1 cellular context compared by ENCODE assay signal in the genomic region with DNA sequence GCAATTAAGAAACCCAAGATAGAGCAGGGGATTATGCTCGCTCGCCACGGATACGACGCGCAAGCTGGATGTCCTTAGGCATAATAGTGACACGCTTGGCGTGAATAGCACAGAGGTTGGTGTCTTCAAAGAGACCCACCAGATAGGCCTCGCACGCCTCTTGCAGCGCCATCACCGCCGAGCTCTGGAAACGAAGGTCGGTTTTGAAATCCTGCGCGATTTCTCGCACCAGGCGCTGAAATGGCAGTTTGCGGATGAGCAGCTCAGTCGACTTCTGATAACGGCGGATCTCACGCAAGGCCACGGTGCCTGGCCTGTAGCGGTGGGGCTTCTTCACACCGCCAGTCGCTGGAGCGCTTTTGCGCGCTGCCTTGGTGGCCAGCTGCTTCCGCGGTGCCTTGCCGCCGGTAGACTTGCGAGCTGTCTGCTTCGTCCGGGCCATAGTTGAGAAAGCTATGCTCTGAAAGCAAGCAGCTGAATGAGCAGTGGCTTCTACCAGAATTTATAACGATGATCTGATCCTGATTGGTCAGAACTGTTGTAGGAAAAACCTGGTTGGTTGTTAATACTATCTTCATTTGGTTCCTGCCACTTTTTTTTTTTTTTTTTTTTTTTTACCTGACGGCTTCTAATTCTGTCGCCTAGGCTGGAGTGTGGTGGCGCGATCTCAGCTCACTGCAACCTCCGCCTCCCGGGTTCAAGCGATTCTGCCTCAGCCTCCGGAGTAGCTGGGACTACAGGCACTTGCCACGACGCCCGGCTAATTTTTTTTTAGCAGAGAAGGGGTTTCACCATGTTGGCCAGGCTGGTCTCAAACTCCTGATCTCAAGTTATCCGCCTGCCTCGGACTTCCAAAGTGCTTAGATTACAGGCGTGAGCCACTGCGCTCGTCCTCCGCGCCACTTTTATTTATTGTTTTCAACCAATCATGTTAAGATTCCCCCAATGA.
TF ChIP-seq lines count a peak whose summit lies in the region.

No MANE protein-coding gene starts in this region.

TF ChIP-seq in K562, 482 proteins besides CTCF, POLR2A, EP300 and RAD21 (continued from another document and continues in another):
- TF ChIP-seq, protein P1, sequence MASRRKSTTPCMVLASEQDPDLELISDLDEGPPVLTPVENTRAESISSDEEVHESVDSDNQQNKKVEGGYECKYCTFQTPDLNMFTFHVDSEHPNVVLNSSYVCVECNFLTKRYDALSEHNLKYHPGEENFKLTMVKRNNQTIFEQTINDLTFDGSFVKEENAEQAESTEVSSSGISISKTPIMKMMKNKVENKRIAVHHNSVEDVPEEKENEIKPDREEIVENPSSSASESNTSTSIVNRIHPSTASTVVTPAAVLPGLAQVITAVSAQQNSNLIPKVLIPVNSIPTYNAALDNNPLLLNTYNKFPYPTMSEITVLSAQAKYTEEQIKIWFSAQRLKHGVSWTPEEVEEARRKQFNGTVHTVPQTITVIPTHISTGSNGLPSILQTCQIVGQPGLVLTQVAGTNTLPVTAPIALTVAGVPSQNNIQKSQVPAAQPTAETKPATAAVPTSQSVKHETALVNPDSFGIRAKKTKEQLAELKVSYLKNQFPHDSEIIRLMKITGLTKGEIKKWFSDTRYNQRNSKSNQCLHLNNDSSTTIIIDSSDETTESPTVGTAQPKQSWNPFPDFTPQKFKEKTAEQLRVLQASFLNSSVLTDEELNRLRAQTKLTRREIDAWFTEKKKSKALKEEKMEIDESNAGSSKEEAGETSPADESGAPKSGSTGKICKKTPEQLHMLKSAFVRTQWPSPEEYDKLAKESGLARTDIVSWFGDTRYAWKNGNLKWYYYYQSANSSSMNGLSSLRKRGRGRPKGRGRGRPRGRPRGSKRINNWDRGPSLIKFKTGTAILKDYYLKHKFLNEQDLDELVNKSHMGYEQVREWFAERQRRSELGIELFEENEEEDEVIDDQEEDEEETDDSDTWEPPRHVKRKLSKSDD (conservative IDR thresholded peaks at IDR 0.05; ENCODE audit: low read length): no peak
- TF ChIP-seq TCF3 (CRISPR knock-in tag; IDR thresholded peaks at IDR 0.05) (no peak), HCFC1 (IDR thresholded peaks at IDR 0.05; ENCODE audit: low read depth, low read length) (no peak), BDP1 (IDR thresholded peaks at IDR 0.05; ENCODE audit: insufficient read depth, insufficient read length) (no peak), NR2C2 (CRISPR knock-in tag; IDR thresholded peaks at IDR 0.05) (0 out of 2 replicates have a peak, but pooled peaks have one; percentile 45), NR2C2 (tag; IDR thresholded peaks at IDR 0.05) (no peak), NR2F6 (CRISPR knock-in tag; IDR thresholded peaks at IDR 0.05) (no peak), BRF1 (IDR thresholded peaks at IDR 0.05; ENCODE audit: borderline replicate concordance, extremely low read depth, insufficient read length) (no peak), TAF1 (IDR thresholded peaks at IDR 0.05; ENCODE audit: control insufficient read depth, extremely low read depth, insufficient read depth, low read length, severe bottlenecking) (peak; percentile 53), SNIP1 (IDR thresholded peaks at IDR 0.05; ENCODE audit: low read depth) (no peak), ZNF431 (CRISPR knock-in tag; IDR thresholded peaks at IDR 0.05) (peak; percentile 69), RNF2 (IDR thresholded peaks at IDR 0.05) (0 out of 2 replicates have a peak, but pooled peaks have one; percentile 69), GABPB2 (CRISPR knock-in tag; conservative IDR thresholded peaks at IDR 0.05) (no peak), CBFA2T3 (IDR thresholded peaks at IDR 0.05) (no peak), MYNN (IDR thresholded peaks at IDR 0.05) (peak; percentile 12; the same call in 1 of the 2 replicates), MYNN (CRISPR knock-in tag; IDR thresholded peaks at IDR 0.05) (no peak), HMGN3 (IDR thresholded peaks at IDR 0.05; ENCODE audit: borderline replicate concordance, extremely low read depth, insufficient read length, low read depth, low read length) (peak; percentile 77), SUPT5H (IDR thresholded peaks at IDR 0.05) (peak; percentile 93), NCOA2 (IDR thresholded peaks at IDR 0.05; ENCODE audit: partially characterized antibody in 2 of 2) (no peak)
- TF ChIP-seq, protein P2, sequence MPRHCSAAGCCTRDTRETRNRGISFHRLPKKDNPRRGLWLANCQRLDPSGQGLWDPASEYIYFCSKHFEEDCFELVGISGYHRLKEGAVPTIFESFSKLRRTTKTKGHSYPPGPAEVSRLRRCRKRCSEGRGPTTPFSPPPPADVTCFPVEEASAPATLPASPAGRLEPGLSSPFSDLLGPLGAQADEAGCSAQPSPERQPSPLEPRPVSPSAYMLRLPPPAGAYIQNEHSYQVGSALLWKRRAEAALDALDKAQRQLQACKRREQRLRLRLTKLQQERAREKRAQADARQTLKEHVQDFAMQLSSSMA (CRISPR knock-in tag; IDR thresholded peaks at IDR 0.05): peak; percentile 87; the same call in 1 of the 2 replicates
- TF ChIP-seq, protein P3, sequence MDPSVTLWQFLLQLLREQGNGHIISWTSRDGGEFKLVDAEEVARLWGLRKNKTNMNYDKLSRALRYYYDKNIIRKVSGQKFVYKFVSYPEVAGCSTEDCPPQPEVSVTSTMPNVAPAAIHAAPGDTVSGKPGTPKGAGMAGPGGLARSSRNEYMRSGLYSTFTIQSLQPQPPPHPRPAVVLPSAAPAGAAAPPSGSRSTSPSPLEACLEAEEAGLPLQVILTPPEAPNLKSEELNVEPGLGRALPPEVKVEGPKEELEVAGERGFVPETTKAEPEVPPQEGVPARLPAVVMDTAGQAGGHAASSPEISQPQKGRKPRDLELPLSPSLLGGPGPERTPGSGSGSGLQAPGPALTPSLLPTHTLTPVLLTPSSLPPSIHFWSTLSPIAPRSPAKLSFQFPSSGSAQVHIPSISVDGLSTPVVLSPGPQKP (CRISPR knock-in tag; IDR thresholded peaks at IDR 0.05): no peak
- TF ChIP-seq, protein P4, sequence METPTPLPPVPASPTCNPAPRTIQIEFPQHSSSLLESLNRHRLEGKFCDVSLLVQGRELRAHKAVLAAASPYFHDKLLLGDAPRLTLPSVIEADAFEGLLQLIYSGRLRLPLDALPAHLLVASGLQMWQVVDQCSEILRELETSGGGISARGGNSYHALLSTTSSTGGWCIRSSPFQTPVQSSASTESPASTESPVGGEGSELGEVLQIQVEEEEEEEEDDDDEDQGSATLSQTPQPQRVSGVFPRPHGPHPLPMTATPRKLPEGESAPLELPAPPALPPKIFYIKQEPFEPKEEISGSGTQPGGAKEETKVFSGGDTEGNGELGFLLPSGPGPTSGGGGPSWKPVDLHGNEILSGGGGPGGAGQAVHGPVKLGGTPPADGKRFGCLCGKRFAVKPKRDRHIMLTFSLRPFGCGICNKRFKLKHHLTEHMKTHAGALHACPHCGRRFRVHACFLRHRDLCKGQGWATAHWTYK (CRISPR knock-in tag; IDR thresholded peaks at IDR 0.05): peak; percentile 37; the same call in 1 of the 2 replicates
- TF ChIP-seq, protein P5, sequence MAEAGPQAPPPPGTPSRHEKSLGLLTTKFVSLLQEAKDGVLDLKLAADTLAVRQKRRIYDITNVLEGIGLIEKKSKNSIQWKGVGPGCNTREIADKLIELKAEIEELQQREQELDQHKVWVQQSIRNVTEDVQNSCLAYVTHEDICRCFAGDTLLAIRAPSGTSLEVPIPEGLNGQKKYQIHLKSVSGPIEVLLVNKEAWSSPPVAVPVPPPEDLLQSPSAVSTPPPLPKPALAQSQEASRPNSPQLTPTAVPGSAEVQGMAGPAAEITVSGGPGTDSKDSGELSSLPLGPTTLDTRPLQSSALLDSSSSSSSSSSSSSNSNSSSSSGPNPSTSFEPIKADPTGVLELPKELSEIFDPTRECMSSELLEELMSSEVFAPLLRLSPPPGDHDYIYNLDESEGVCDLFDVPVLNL (CRISPR knock-in tag; IDR thresholded peaks at IDR 0.05; ENCODE audit: low read depth): 0 out of 2 replicates have a peak, but pooled peaks have one; percentile 59
- TF ChIP-seq, protein P6, sequence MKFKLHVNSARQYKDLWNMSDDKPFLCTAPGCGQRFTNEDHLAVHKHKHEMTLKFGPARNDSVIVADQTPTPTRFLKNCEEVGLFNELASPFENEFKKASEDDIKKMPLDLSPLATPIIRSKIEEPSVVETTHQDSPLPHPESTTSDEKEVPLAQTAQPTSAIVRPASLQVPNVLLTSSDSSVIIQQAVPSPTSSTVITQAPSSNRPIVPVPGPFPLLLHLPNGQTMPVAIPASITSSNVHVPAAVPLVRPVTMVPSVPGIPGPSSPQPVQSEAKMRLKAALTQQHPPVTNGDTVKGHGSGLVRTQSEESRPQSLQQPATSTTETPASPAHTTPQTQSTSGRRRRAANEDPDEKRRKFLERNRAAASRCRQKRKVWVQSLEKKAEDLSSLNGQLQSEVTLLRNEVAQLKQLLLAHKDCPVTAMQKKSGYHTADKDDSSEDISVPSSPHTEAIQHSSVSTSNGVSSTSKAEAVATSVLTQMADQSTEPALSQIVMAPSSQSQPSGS (CRISPR knock-in tag; IDR thresholded peaks at IDR 0.05): no peak
- TF ChIP-seq, protein P7, sequence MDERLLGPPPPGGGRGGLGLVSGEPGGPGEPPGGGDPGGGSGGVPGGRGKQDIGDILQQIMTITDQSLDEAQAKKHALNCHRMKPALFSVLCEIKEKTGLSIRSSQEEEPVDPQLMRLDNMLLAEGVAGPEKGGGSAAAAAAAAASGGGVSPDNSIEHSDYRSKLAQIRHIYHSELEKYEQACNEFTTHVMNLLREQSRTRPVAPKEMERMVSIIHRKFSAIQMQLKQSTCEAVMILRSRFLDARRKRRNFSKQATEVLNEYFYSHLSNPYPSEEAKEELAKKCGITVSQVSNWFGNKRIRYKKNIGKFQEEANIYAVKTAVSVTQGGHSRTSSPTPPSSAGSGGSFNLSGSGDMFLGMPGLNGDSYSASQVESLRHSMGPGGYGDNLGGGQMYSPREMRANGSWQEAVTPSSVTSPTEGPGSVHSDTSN (CRISPR knock-in tag; IDR thresholded peaks at IDR 0.05; ENCODE audit: low read depth): no peak
- TF ChIP-seq, protein P7 (tag; conservative IDR thresholded peaks at IDR 0.05; ENCODE audit: low read depth): 0 out of 2 replicates have a peak, but pooled peaks have one; percentile 25
- TF ChIP-seq, protein P8, sequence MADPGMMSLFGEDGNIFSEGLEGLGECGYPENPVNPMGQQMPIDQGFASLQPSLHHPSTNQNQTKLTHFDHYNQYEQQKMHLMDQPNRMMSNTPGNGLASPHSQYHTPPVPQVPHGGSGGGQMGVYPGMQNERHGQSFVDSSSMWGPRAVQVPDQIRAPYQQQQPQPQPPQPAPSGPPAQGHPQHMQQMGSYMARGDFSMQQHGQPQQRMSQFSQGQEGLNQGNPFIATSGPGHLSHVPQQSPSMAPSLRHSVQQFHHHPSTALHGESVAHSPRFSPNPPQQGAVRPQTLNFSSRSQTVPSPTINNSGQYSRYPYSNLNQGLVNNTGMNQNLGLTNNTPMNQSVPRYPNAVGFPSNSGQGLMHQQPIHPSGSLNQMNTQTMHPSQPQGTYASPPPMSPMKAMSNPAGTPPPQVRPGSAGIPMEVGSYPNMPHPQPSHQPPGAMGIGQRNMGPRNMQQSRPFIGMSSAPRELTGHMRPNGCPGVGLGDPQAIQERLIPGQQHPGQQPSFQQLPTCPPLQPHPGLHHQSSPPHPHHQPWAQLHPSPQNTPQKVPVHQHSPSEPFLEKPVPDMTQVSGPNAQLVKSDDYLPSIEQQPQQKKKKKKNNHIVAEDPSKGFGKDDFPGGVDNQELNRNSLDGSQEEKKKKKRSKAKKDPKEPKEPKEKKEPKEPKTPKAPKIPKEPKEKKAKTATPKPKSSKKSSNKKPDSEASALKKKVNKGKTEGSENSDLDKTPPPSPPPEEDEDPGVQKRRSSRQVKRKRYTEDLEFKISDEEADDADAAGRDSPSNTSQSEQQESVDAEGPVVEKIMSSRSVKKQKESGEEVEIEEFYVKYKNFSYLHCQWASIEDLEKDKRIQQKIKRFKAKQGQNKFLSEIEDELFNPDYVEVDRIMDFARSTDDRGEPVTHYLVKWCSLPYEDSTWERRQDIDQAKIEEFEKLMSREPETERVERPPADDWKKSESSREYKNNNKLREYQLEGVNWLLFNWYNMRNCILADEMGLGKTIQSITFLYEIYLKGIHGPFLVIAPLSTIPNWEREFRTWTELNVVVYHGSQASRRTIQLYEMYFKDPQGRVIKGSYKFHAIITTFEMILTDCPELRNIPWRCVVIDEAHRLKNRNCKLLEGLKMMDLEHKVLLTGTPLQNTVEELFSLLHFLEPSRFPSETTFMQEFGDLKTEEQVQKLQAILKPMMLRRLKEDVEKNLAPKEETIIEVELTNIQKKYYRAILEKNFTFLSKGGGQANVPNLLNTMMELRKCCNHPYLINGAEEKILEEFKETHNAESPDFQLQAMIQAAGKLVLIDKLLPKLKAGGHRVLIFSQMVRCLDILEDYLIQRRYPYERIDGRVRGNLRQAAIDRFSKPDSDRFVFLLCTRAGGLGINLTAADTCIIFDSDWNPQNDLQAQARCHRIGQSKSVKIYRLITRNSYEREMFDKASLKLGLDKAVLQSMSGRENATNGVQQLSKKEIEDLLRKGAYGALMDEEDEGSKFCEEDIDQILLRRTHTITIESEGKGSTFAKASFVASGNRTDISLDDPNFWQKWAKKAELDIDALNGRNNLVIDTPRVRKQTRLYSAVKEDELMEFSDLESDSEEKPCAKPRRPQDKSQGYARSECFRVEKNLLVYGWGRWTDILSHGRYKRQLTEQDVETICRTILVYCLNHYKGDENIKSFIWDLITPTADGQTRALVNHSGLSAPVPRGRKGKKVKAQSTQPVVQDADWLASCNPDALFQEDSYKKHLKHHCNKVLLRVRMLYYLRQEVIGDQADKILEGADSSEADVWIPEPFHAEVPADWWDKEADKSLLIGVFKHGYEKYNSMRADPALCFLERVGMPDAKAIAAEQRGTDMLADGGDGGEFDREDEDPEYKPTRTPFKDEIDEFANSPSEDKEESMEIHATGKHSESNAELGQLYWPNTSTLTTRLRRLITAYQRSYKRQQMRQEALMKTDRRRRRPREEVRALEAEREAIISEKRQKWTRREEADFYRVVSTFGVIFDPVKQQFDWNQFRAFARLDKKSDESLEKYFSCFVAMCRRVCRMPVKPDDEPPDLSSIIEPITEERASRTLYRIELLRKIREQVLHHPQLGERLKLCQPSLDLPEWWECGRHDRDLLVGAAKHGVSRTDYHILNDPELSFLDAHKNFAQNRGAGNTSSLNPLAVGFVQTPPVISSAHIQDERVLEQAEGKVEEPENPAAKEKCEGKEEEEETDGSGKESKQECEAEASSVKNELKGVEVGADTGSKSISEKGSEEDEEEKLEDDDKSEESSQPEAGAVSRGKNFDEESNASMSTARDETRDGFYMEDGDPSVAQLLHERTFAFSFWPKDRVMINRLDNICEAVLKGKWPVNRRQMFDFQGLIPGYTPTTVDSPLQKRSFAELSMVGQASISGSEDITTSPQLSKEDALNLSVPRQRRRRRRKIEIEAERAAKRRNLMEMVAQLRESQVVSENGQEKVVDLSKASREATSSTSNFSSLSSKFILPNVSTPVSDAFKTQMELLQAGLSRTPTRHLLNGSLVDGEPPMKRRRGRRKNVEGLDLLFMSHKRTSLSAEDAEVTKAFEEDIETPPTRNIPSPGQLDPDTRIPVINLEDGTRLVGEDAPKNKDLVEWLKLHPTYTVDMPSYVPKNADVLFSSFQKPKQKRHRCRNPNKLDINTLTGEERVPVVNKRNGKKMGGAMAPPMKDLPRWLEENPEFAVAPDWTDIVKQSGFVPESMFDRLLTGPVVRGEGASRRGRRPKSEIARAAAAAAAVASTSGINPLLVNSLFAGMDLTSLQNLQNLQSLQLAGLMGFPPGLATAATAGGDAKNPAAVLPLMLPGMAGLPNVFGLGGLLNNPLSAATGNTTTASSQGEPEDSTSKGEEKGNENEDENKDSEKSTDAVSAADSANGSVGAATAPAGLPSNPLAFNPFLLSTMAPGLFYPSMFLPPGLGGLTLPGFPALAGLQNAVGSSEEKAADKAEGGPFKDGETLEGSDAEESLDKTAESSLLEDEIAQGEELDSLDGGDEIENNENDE (IDR thresholded peaks at IDR 0.05; ENCODE audit: low read depth, low read length): peak; percentile 77
